In genomic region chr3:132399054-132399929, GRCh38 we compare ENCODE assay signal across 9 cellular contexts. TPM values are rescaled to one million over a fixed set of nuclear protein-coding genes. Genes with fewer than 3 reads are reported as not detected.
DNase-seq lines count a peak whose midpoint lies in the region; ATAC-seq, FAIRE-seq and TF ChIP-seq lines count a peak whose summit lies in the region.
"Had no signal": no experiment of that assay in that cellular context is flagged by ENCODE, and none has a peak within 500 bp of the region (broad histone marks: within the 10 kb centered on the region; RNA-seq: fewer than 3 reads in every experiment).

No MANE protein-coding gene starts in this region.

- peaks cover 5% of the 10 kb centered on the region; the same call in 1 of the 2 replicates for H3K36me3 Mint-ChIP-seq in HFFc6 (ENCODE audit: low read depth)
- H3K36me3 Mint-ChIP-seq: activated naive CD8-positive, alpha-beta T cell had no signal

- peaks cover 5% of the 10 kb centered on the region for H3K9me3 Mint-ChIP-seq in HFFc6

- H3K4me2 ChIP-seq in K562 (ENCODE audit: insufficient read depth, low read length), result no peak overlapping the region

- POLR2A ChIA-PET in K562 (lab: Yijun Ruan, JAX), result no interaction called here

- H3K79me2 ChIP-seq in K562 (ENCODE audit: control insufficient read depth, insufficient read depth, low read length), result no peaks in the 10 kb centered on the region

- ATAC-seq in K562, result peak; percentile 74
- ATAC-seq in HG03342 (IDR thresholded peaks at IDR 0.05; ENCODE audit: unreplicated experiment), result no peak

- no peak for TF ChIP-seq EP300 in K562 (IDR thresholded peaks at IDR 0.05; ENCODE audit: low read length)

- peaks cover 0 to 7% of the 10 kb centered on the region in 2 experiments; a peak in 1 of 5 replicates for H3K27me3 ChIP-seq in K562 (ENCODE audit: control insufficient read depth in 2 of 2, insufficient read depth in 2 of 2, low read length in 2 of 2)

- no TSS peak for BruUV-seq in K562 (replicated peaks; lab: Mats Ljungman, UMichigan)

- intact Hi-C loops in K562 (cut with micrococcal nuclease), result loop anchor here (1.0 to 10.0 kb wide), 3 partner anchors 47 to 604 kb away; no protein-coding TSS in a partner anchor

- H3K9me3 ChIP-seq in K562 (replicated peaks; ENCODE audit: control insufficient read depth, insufficient read depth, low read depth, low read length), result no peaks in the 10 kb centered on the region

- H3K9ac ChIP-seq in K562 (ENCODE audit: insufficient read depth in 1 of 2, low read depth in 2 of 2, low read length in 2 of 2), result no peak overlapping the region

- H4K20me1 ChIP-seq in K562 (replicated peaks; ENCODE audit: control insufficient read depth, insufficient read depth, low read length), result no peaks in the 10 kb centered on the region

- no peak overlapping the region for H2AFZ ChIP-seq in K562 (ENCODE audit: low read depth, low read length)

- in situ Hi-C loops in K562 (cut with MboI), result loop anchor here (25.0 kb wide), 1 partner anchor 612 kb away; no protein-coding TSS in a partner anchor

- peak; percentile 82 for FAIRE-seq in K562 (lab: Jason Lieb, UNC)

- peak; percentile 42 to 71 for DNase-seq in NCI-H524 (lab: John Stamatoyannopoulos, UW)
- DNase-seq in NCI-H524 treated with DMSO at 0.1 percent for 48 hours (lab: John Stamatoyannopoulos, UW), result no peak
- DNase-seq in HFFc6, result peak; percentile 60
- DNase-seq in NCI-H748 treated with DMSO at 0.1 percent for 48 hours (lab: John Stamatoyannopoulos, UW), result peak; percentile 3
- peak; percentile 35 to 52 (median 43) for DNase-seq in K562 (ENCODE audit: extremely low read depth in 1 of 4, low spot score in 3 of 4)
- peak; percentile 79 for DNase-seq in inferior parietal cortex (ENCODE audit: extremely low spot score)
- peak; percentile 85 for DNase-seq in superior temporal gyrus (ENCODE audit: extremely low spot score)

- H3K27ac Mint-ChIP-seq in HFFc6, result no peak overlapping the region
- H3K27ac Mint-ChIP-seq: activated naive CD8-positive, alpha-beta T cell had no signal

- H3K4me3 Mint-ChIP-seq in HFFc6, result no peak overlapping the region
- H3K4me3 Mint-ChIP-seq: activated naive CD8-positive, alpha-beta T cell had no signal

- CTCF ChIA-PET in K562 (lab: Yijun Ruan, JAX; ENCODE audit: low intra/inter-chr PET ratio), result interaction anchor here (0.7 to 2.9 kb wide), 5 partner anchors 31 to 146 kb away, joined by 4 to 28 read pairs (median 5); no protein-coding TSS in a partner anchor

- no peak for TF ChIP-seq POLR2A in K562 (conservative IDR thresholded peaks at IDR 0.05)

- no peaks in the 10 kb centered on the region for H3K9me1 ChIP-seq in K562 (ENCODE audit: control insufficient read depth, insufficient read depth, low read length)

- H3K36me3 ChIP-seq in K562 (ENCODE audit: control insufficient read depth, insufficient read depth, low read length), result no peaks in the 10 kb centered on the region

- H3K4me1 Mint-ChIP-seq in HFFc6 (ENCODE audit: low read depth), result no peaks in the 10 kb centered on the region

- TF ChIP-seq CTCF in HFFc6 (IDR thresholded peaks at IDR 0.05) (peak; percentile 88), K562 (IDR thresholded peaks at IDR 0.05 in 2 of 3, conservative IDR thresholded peaks at IDR 0.05 in 1 of 3; ENCODE audit: insufficient read depth in 2 of 3, low read depth in 1 of 3, low read length in 3 of 3) (peak; percentile 64 to 84 (median 66))

- peaks cover 0 to 2% of the 10 kb centered on the region in 2 experiments; a peak in 1 of 5 replicates for H3K4me1 ChIP-seq in K562 (replicated peaks in 1 of 2; ENCODE audit: control insufficient read depth in 2 of 2, insufficient read depth in 2 of 2, low read length in 2 of 2)

- H3K27ac ChIP-seq in K562 (ENCODE audit: extremely low read depth, low read depth, low read length), result no peak overlapping the region

- peak; percentile 82 to 85 for TF ChIP-seq RAD21 in K562 (CRISPR knock-in tag; conservative IDR thresholded peaks at IDR 0.05 in 1 of 2, IDR thresholded peaks at IDR 0.05 in 1 of 2)

- H3K4me3 ChIP-seq in K562, result no peak overlapping the region

- WGBS in K562 (ENCODE audit: insufficient coverage, low coverage, missing lambda C conversion rate), result 7% methylated on average over 5 of the region's 5 CpGs

- H3K27me3 Mint-ChIP-seq in HFFc6 (ENCODE audit: insufficient read depth), result peaks cover 5% of the 10 kb centered on the region
- H3K27me3 Mint-ChIP-seq: activated naive CD8-positive, alpha-beta T cell had no signal

TF ChIP-seq in K562, 482 proteins besides CTCF, POLR2A, EP300 and RAD21:
- TF ChIP-seq MAFK (IDR thresholded peaks at IDR 0.05; ENCODE audit: low read length) (no peak), FIP1L1 (IDR thresholded peaks at IDR 0.05; ENCODE audit: low read depth, low read length, poor library complexity, severe bottlenecking) (no peak), SMC3 (conservative IDR thresholded peaks at IDR 0.05; ENCODE audit: insufficient read depth, low read depth, low read length) (peak; percentile 46; the same call in 1 of the 2 replicates), DEAF1 (CRISPR knock-in tag; IDR thresholded peaks at IDR 0.05) (peak; percentile 53; the same call in 1 of the 2 replicates)

RNA-seq across cellular contexts. Expression of gene DNAJC13, which starts 18.0 kb away (rescaled TPM):
- 10 to 100 TPM; 55.9 to 66.4 (median 60.1) TPM for total RNA-seq in HFFc6 (2021; fragmentation: NEBNext Ultra II Directional; extraction: Animal tissue kit (Norgen Biotek cat#: 25700))
- total RNA-seq in K562 (2011; cell fraction: chromatin; rRNA removed; ENCODE audit: low replicate concordance), result 8.9 and 54.1 TPM in 2 replicates
- total RNA-seq in K562 (2011; cell fraction: nucleolus; rRNA removed), result 5.3 and 11.8 TPM in 2 replicates
- total RNA-seq in K562 (2011; cell fraction: nucleoplasm; rRNA removed), result 12.7 and 16.7 TPM in 2 replicates
- total RNA-seq in K562 (2014; rRNA removed) (7.9 and 8.3 TPM in 2 replicates), K562 (2014; rRNA removed; fragmentation: Illumina TruSeq; extraction: Trizol) (12.1 and 12.4 TPM in 2 replicates), K562 (2015; rRNA removed; fragmentation: Illumina TruSeq; extraction: Trizol) (14.5 and 17.1 TPM in 2 replicates), K562 (2021) (9.7 and 10.6 TPM in 2 replicates)
- polyA plus RNA-seq in K562 (2011; rRNA removed) (8.4 and 10.2 TPM in 2 replicates), K562 (2014; fragmentation: Illumina TruSeq; extraction: Trizol) (8.4 and 11.6 TPM in 2 replicates), K562 (2014; fragmentation: Nextera tagmentation; extraction: Ambion mirVana) (1 to 10 TPM; 2.9 to 3.7 TPM), K562 (2014; rRNA removed) (5.8 and 6.4 TPM in 2 replicates)
- 2.4 and 3.8 TPM in 2 replicates for polyA plus RNA-seq in K562 (2011; cell fraction: cytosol; rRNA removed)
- 7.7 and 12.3 TPM in 2 replicates for polyA plus RNA-seq in K562 (2011; cell fraction: nucleus; rRNA removed)
- polyA plus RNA-seq in K562 (2012), result 5.6 and 6.2 TPM in 2 replicates
- 28.7 and 31.0 TPM in 2 replicates for polyA minus RNA-seq in K562 (2011; rRNA and poly(A)+ RNA removed)
- 7.0 and 17.2 TPM in 2 replicates for polyA minus RNA-seq in K562 (2011; cell fraction: cytosol; rRNA and poly(A)+ RNA removed)
- 17.0 and 34.4 TPM in 2 replicates for polyA minus RNA-seq in K562 (2011; cell fraction: nucleus; rRNA and poly(A)+ RNA removed)
